ENCODE assay signal across 1 cellular context in the genomic region with DNA sequence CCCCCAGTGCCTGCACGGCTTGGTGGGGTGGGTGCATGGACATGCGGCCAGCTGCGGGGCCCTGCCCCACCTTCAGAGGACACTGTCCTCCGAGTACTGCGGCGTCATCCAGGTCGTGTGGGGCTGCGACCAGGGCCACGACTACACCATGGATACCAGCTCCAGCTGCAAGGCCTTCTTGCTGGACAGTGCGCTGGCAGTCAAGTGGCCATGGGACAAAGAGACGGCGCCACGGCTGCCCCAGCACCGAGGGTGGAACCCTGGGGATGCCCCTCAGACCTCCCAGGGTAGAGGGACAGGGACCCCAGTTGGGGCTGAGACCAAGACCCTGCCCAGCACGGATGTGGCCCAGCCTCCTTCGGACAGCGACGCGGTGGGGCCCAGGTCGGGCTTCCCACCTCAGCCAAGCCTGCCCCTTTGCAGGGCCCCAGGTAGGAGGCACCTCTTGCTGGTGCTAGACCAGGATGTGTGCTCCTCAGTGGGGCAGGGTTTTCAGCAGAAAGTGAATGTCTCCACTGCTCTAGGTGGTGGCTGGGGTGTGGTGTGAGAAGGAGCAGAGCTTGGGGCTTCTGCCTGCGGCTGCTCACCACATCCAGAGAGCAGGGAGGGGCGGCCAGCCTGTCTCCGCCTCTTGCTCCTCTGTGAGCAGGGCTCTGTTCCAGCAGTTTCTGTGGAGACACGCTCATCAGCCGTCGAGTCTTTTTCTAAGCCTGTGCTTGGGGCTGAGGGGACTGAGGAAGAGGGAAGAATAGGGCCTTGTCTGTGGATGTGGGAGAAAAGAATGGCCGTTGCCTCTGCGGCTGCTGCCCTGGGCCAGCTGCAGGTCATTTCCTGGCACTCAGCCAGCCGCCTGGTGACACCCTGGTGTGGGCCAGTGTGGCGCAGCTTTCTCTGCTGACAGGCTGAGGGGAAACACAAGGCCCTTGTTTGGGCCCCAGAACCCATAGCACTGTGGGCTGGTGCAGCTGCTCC.
TF ChIP-seq lines count a peak whose summit lies in the region.

No MANE protein-coding gene starts in this region.

TF ChIP-seq in A549, 52 proteins besides CTCF, POLR2A, EP300 and RAD21 (continued from another document):
- TF ChIP-seq MYC (IDR thresholded peaks at IDR 0.05; ENCODE audit: borderline replicate concordance, low read length), result no peak
